8 cellular contexts compared by ENCODE assay signal in genomic region chr3:197554196-197554561, GRCh38. TPM values are rescaled to one million over a fixed set of nuclear protein-coding genes. Genes with fewer than 3 reads are reported as not detected.
DNase-seq lines count a peak whose midpoint lies in the region; ATAC-seq and TF ChIP-seq lines count a peak whose summit lies in the region.

No MANE protein-coding gene starts in this region.

- H3K4me3 ChIP-seq in PC-3 (ENCODE audit: low read length), result peak overlapping the region; percentile 87
- H3K4me3 ChIP-seq in esophagus muscularis mucosa, result peak overlapping the region; percentile 65 to 91 (median 81)
- H3K4me3 ChIP-seq in retinal pigment epithelial cell (ENCODE audit: low read length), result peak overlapping the region; percentile 82

- H3K27me3 ChIP-seq in PC-3 (ENCODE audit: low read length), result no peaks in the 10 kb centered on the region
- peaks cover 0 to 23% (median 0%) of the 10 kb centered on the region in 4 donors for H3K27me3 ChIP-seq in esophagus muscularis mucosa

- H4K20me1 ChIP-seq in PC-3 (ENCODE audit: low read length), result no peaks in the 10 kb centered on the region

- H3K9me3 ChIP-seq in PC-3 (ENCODE audit: low read length) (no peaks in the 10 kb centered on the region), esophagus muscularis mucosa (no peaks in the 10 kb centered on the region)

- TF ChIP-seq CTCF in PC-3 (conservative IDR thresholded peaks at IDR 0.05; ENCODE audit: low read depth, low read length), result no peak
- TF ChIP-seq CTCF in esophagus muscularis mucosa (IDR thresholded peaks at IDR 0.05), result no peak
- TF ChIP-seq CTCF in retinal pigment epithelial cell (conservative IDR thresholded peaks at IDR 0.05; ENCODE audit: low read depth, low read length), result no peak

- no peaks in the 10 kb centered on the region for H3K79me2 ChIP-seq in PC-3 (ENCODE audit: low read length)

- H3K27ac Mint-ChIP-seq in activated T-cell treated with anti-CD3 and anti-CD28 coated beads, Interleukin-2, amount 50 U/mL, for 24 hours, result peak overlapping the region; percentile 96

- TF ChIP-seq POLR2A in esophagus muscularis mucosa (IDR thresholded peaks at IDR 0.05; ENCODE audit: low read depth), result no peak

- no peaks in the 10 kb centered on the region for H3K9me2 ChIP-seq in PC-3 (replicated peaks; ENCODE audit: low read length)

- peaks cover 6% of the 10 kb centered on the region for H3K27me3 Mint-ChIP-seq in activated T-cell treated with anti-CD3 and anti-CD28 coated beads, Interleukin-2, amount 50 U/mL, for 24 hours

- TF ChIP-seq EP300 in esophagus muscularis mucosa (IDR thresholded peaks at IDR 0.05), result no peak

- H3K4me3 Mint-ChIP-seq in activated T-cell treated with anti-CD3 and anti-CD28 coated beads, Interleukin-2, amount 50 U/mL, for 24 hours, result peak overlapping the region; percentile 90

- BruUV-seq in PC-3 (replicated peaks; lab: Mats Ljungman, UMichigan), result TSS peak; percentile 38

- no peak for DNase-seq in activated T-cell treated with anti-CD3 and anti-CD28 coated beads, Interleukin-2, amount 50 U/mL, for 24 hours
- DNase-seq in activated T-cell treated with anti-CD3 and anti-CD28 coated beads for 4 hours, result no peak
- DNase-seq in PC-3, result no peak
- no peak for DNase-seq in esophagus muscularis mucosa (ENCODE audit: extremely low spot score)
- DNase-seq in retinal pigment epithelial cell (ENCODE audit: low read depth), result no peak
- DNase-seq in epidermal melanocyte (ENCODE audit: insufficient read length, low spot score), result no peak
- no peak for DNase-seq in NCI-H2081 (lab: John Stamatoyannopoulos, UW)

- WGBS in esophagus muscularis mucosa, result 25% methylated on average over 9 of the region's 10 CpGs

- CTCF ChIA-PET in PC-3 (lab: Charles Lee), result interaction anchor here (0.7 kb wide), 1 partner anchor 56 kb away, joined by 4 read pairs; no protein-coding TSS in a partner anchor

- H3K36me3 ChIP-seq in PC-3 (ENCODE audit: low read depth, low read length), result no peaks in the 10 kb centered on the region
- no peaks in the 10 kb centered on the region for H3K36me3 ChIP-seq in esophagus muscularis mucosa

- POLR2A ChIA-PET in PC-3 (lab: Charles Lee; ENCODE audit: unreplicated experiment), result interaction anchor here (0.6 kb wide), 1 partner anchor 39 kb away, joined by 8 read pairs; no protein-coding TSS in a partner anchor

- H3K27ac ChIP-seq in PC-3 (ENCODE audit: low read length) (peak overlapping the region; percentile 39), esophagus muscularis mucosa (replicated peaks in 1 of 4) (peak overlapping the region; percentile 89 to 99 (median 94))

- H3K9ac ChIP-seq in PC-3 (ENCODE audit: low read length), result peak overlapping the region; percentile 67

- intact Hi-C loops in PC-3 (cut with micrococcal nuclease), result loop anchor here (2.0 kb wide), 1 partner anchor 37 kb away; no protein-coding TSS in a partner anchor
- intact Hi-C loops in esophagus muscularis mucosa (cut with DNase I), result no loop called here

- H3K4me1 Mint-ChIP-seq in activated T-cell treated with anti-CD3 and anti-CD28 coated beads, Interleukin-2, amount 50 U/mL, for 24 hours (ENCODE audit: low read depth), result peaks cover 35% of the 10 kb centered on the region

- peak overlapping the region; percentile 98 for H3K4me2 ChIP-seq in PC-3 (ENCODE audit: low read length)

- H3K9me3 Mint-ChIP-seq in activated T-cell treated with anti-CD3 and anti-CD28 coated beads, Interleukin-2, amount 50 U/mL, for 24 hours, result no peaks in the 10 kb centered on the region

- no peak; the same call in 1 of the 2 replicates for ATAC-seq in PC-3
- no peak for ATAC-seq in HG03280 (IDR thresholded peaks at IDR 0.05; ENCODE audit: unreplicated experiment)

- H3K4me1 ChIP-seq in PC-3 (ENCODE audit: insufficient read depth, low read length) (peaks cover 7% of the 10 kb centered on the region), esophagus muscularis mucosa (peaks cover 21 to 42% (median 35%) of the 10 kb centered on the region in 4 donors)

- peaks cover 46% of the 10 kb centered on the region for H3K36me3 Mint-ChIP-seq in activated T-cell treated with anti-CD3 and anti-CD28 coated beads, Interleukin-2, amount 50 U/mL, for 24 hours (ENCODE audit: low read depth)

- H2AFZ ChIP-seq in PC-3 (ENCODE audit: low read length), result peak overlapping the region; percentile 97

- no peaks in the 10 kb centered on the region for H3F3A ChIP-seq in PC-3 (ENCODE audit: low read length, unreplicated experiment)

RNA-seq across cellular contexts. Expression of gene BDH1, which starts 1.6 kb away (rescaled TPM):
- total RNA-seq in PC-3 (2014; rRNA removed), result 10.6 and 14.1 TPM in 2 replicates
- total RNA-seq in esophagus muscularis mucosa, result 10 to 100 TPM in 3 of 4 donors, 1 to 10 TPM in 1; 9.1 to 18.7 (median 14.6) TPM
